In the genomic region with DNA sequence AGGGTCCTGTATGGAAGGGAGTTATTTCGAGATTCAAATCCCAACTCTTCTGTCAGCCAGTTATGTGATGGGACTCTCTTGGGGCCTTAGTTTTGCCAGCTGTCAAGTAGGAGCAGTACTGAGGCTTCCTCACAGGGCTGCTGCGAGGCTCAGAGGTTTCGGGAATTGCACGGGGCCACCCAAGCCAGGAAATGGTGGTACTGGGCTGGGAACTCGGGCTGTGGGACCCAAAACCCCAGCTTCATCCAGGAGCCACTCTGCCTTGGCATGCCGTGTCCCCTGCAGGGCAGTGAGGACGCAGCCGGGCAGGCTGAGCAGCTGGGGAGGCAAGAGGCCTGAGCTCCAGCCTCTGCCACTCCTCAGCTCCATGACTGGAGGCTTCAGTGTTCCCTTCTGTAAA, we compare ENCODE assay signal across 7 cellular contexts.
"Had no signal": no experiment of that assay in that cellular context is flagged by ENCODE, and none has a peak within 500 bp of the region (broad histone marks: within the 10 kb centered on the region; RNA-seq: fewer than 3 reads in every experiment).

No MANE protein-coding gene starts in this region.

- H3K4me2 ChIP-seq: GM23338 had no signal

- DNase-seq: H9, HCEC 1CT, KBM-7 had no signal

- H3K9me3 Mint-ChIP-seq: H9 had no signal

- H3K27ac Mint-ChIP-seq: GM23338, H9 had no signal

- H3K4me3 ChIP-seq: GM23338 had no signal

- H3K4me3 Mint-ChIP-seq: GM23338, H9 had no signal

- H2AFZ ChIP-seq: GM23338 had no signal

- ATAC-seq: GM23338 had no signal

- FAIRE-seq: H1, H54, HTR-8/SVneo had no signal
